ENCODE assay signal across 8 cellular contexts in the genomic region with DNA sequence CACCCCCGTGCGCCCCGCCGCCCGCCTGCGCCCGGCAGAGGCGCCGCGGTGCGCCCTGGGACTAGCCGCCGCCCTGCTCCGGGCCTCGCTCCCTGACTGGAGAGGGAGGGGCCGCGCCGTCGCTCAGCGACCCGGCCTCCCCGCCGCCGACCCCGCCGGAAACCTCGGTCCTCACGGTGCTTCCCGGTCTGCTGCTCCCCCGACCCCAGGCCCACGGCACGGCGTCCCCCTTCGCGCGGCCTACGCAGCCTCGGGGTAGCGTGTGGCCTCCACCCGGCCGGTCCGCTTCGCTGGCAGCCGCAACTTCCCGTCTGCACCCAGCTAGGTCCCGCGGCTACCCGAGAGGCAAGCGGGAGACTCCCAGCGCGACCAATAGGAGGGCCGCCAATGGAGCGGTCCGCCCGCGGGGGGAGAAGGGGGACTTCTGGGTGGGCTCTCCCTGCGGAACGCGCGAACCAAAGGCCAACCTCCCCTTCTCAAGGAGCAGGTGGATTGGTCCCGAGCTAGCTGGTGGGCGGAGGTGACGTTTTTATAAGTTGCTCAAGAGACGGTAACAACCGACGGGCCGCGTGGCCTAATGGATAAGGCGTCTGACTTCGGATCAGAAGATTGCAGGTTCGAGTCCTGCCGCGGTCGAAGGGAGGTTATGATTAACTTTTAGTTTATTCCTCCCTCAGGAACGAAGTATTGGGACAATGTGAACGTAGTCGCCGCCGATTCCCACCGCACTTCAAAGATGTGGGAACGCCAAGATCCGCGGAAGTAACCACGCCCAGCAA. TPM values are rescaled to one million over a fixed set of nuclear protein-coding genes. Genes with fewer than 3 reads are reported as not detected.
DNase-seq lines count a peak whose midpoint lies in the region; ATAC-seq and TF ChIP-seq lines count a peak whose summit lies in the region.

A gene (minus strand): TSS at position 315 of the 779 bp plus-strand sequence. CDS start 1,070 bp downstream, outside the sequence.

- H3K9ac ChIP-seq in SU-DHL-6 (ENCODE audit: low read length), result peak within 1 kb of the TSS; percentile 86

- peaks cover 5% of the 10 kb centered on the region for H3K27me3 Mint-ChIP-seq in activated naive CD8-positive, alpha-beta T cell treated with anti-CD3 and anti-CD28 coated beads, Interleukin-2, amount 10 ng/mL, durations not matched to agents 7 days and 5 days
- peaks cover 20% of the 10 kb centered on the region for H3K27me3 Mint-ChIP-seq in glutamatergic neuron (ENCODE audit: unreplicated experiment)

- H3K9me3 Mint-ChIP-seq in activated naive CD8-positive, alpha-beta T cell treated with anti-CD3 and anti-CD28 coated beads, Interleukin-2, amount 10 ng/mL, durations not matched to agents 7 days and 5 days, result no peaks in the 10 kb centered on the region
- peaks cover 14% of the 10 kb centered on the region for H3K9me3 Mint-ChIP-seq in glutamatergic neuron (ENCODE audit: unreplicated experiment)

- H3K27me3 ChIP-seq in SU-DHL-6 (ENCODE audit: low read length), result no peaks in the 10 kb centered on the region
- peaks cover 16% of the 10 kb centered on the region for H3K27me3 ChIP-seq in osteoblast (ENCODE audit: insufficient read depth, low read length)
- H3K27me3 ChIP-seq in thoracic aorta (replicated peaks; ENCODE audit: insufficient read depth), result no peaks in the 10 kb centered on the region

- H3K36me3 Mint-ChIP-seq in activated naive CD8-positive, alpha-beta T cell treated with anti-CD3 and anti-CD28 coated beads, Interleukin-2, amount 10 ng/mL, durations not matched to agents 7 days and 5 days, result peaks cover 30% of the 10 kb centered on the region
- no peaks in the 10 kb centered on the region for H3K36me3 Mint-ChIP-seq in glutamatergic neuron (ENCODE audit: unreplicated experiment)

- ATAC-seq in HG02678 (IDR thresholded peaks at IDR 0.05; ENCODE audit: unreplicated experiment) (peak; percentile 89), thoracic aorta (ENCODE audit: insufficient number of reproducible peaks, low FRiP score, low read depth) (peak; percentile 98)
- ATAC-seq in activated naive CD8-positive, alpha-beta T cell treated with anti-CD3 and anti-CD28 coated beads, Interleukin-2, amount 10 ng/mL, durations not matched to agents 7 days and 5 days (ENCODE audit: low read depth), result peak; percentile 91

- H3K9me3 ChIP-seq in SU-DHL-6 (ENCODE audit: insufficient read depth, low read length) (no peaks in the 10 kb centered on the region), osteoblast (ENCODE audit: low read depth, low read length) (no peaks in the 10 kb centered on the region), thoracic aorta (no peaks in the 10 kb centered on the region)

- POLR2A ChIA-PET in activated naive CD8-positive, alpha-beta T cell treated with anti-CD3 and anti-CD28 coated beads, Interleukin-2, amount 10 ng/mL, durations not matched to agents 7 days and 5 days (lab: Charles Lee), result interaction anchor here (0.8 to 2.0 kb wide), 5 partner anchors 12 to 423 kb away, joined by 3 to 6 read pairs (median 3); a partner anchor contains a TSS

- H3K36me3 ChIP-seq in SU-DHL-6 (ENCODE audit: low read length), result peaks cover 16% of the 10 kb centered on the region
- peaks cover 35% of the 10 kb centered on the region for H3K36me3 ChIP-seq in osteoblast (ENCODE audit: insufficient read depth, low read length)
- peaks cover 19% of the 10 kb centered on the region for H3K36me3 ChIP-seq in thoracic aorta

- H2AFZ ChIP-seq in SU-DHL-6 (ENCODE audit: low read depth, low read length, severe bottlenecking), result peak within 1 kb of the TSS; percentile 58
- H2AFZ ChIP-seq in osteoblast (ENCODE audit: low read length), result peak within 1 kb of the TSS; percentile 85

- H4K20me1 ChIP-seq in SU-DHL-6 (ENCODE audit: low read depth, low read length) (peaks cover 8% of the 10 kb centered on the region), osteoblast (ENCODE audit: insufficient read depth, low read length) (peaks cover 35% of the 10 kb centered on the region)

- peak within 1 kb of the TSS; percentile 93 for H3K27ac Mint-ChIP-seq in activated naive CD8-positive, alpha-beta T cell treated with anti-CD3 and anti-CD28 coated beads, Interleukin-2, amount 10 ng/mL, durations not matched to agents 7 days and 5 days
- peak within 1 kb of the TSS; percentile 91 for H3K27ac Mint-ChIP-seq in glutamatergic neuron (ENCODE audit: unreplicated experiment)

- peak within 1 kb of the TSS; percentile 74 for H3K27ac ChIP-seq in SU-DHL-6 (ENCODE audit: low read depth, low read length)
- peak within 1 kb of the TSS; percentile 76 for H3K27ac ChIP-seq in osteoblast (ENCODE audit: low read depth, low read length)
- H3K27ac ChIP-seq in thoracic aorta, result peak within 1 kb of the TSS; percentile 76 to 86

- TF ChIP-seq CTCF in SU-DHL-6 (IDR thresholded peaks at IDR 0.05; ENCODE audit: insufficient read depth, low read length, poor library complexity, severe bottlenecking), result no peak
- no peak for TF ChIP-seq CTCF in glutamatergic neuron (IDR thresholded peaks at IDR 0.05; ENCODE audit: partially characterized antibody, unreplicated experiment)
- TF ChIP-seq CTCF in osteoblast (IDR thresholded peaks at IDR 0.05; ENCODE audit: extremely low read depth, low read depth, low read length), result no peak
- TF ChIP-seq CTCF in thoracic aorta (IDR thresholded peaks at IDR 0.05), result no peak

- peaks cover 48% of the 10 kb centered on the region for H3K4me1 Mint-ChIP-seq in activated naive CD8-positive, alpha-beta T cell treated with anti-CD3 and anti-CD28 coated beads, Interleukin-2, amount 10 ng/mL, durations not matched to agents 7 days and 5 days
- peaks cover 15% of the 10 kb centered on the region for H3K4me1 Mint-ChIP-seq in glutamatergic neuron (ENCODE audit: low read depth, unreplicated experiment)

- H3K4me1 ChIP-seq in osteoblast (ENCODE audit: insufficient read depth, low read length) (peaks cover 35% of the 10 kb centered on the region), thoracic aorta (ENCODE audit: control insufficient read depth in 1 of 2, low read depth in 2 of 2) (peaks cover 26 to 51% of the 10 kb centered on the region in 2 donors)

- peak; percentile 94 for DNase-seq in NCI-H128 (lab: John Stamatoyannopoulos, UW; ENCODE audit: unreplicated experiment)
- DNase-seq in activated naive CD8-positive, alpha-beta T cell treated with anti-CD3 and anti-CD28 coated beads, Interleukin-2, amount 10 ng/mL, durations not matched to agents 7 days and 5 days, result peak; percentile 98
- DNase-seq in glutamatergic neuron, result peak; percentile 99
- peak; percentile 100 for DNase-seq in osteoblast (ENCODE audit: insufficient read length, low spot score, missing footprints)
- DNase-seq in thoracic aorta (ENCODE audit: low spot score), result peak; percentile 93

- H3K4me3 ChIP-seq in SU-DHL-6 (ENCODE audit: insufficient read depth, low read length, poor library complexity, severe bottlenecking), result peak within 1 kb of the TSS; percentile 95
- H3K4me3 ChIP-seq in osteoblast (ENCODE audit: insufficient read depth, low read length), result peak within 1 kb of the TSS; percentile 91
- H3K4me3 ChIP-seq in thoracic aorta, result peak within 1 kb of the TSS; percentile 84

- H3K9me2 ChIP-seq in SU-DHL-6 (replicated peaks; ENCODE audit: insufficient read depth, low read length), result no peaks in the 10 kb centered on the region

- peak within 1 kb of the TSS; percentile 86 for H3K4me3 Mint-ChIP-seq in activated naive CD8-positive, alpha-beta T cell treated with anti-CD3 and anti-CD28 coated beads, Interleukin-2, amount 10 ng/mL, durations not matched to agents 7 days and 5 days
- H3K4me3 Mint-ChIP-seq in glutamatergic neuron (ENCODE audit: unreplicated experiment), result peak within 1 kb of the TSS; percentile 95

- peak; percentile 97 for TF ChIP-seq POLR2A in GM10847 (IDR thresholded peaks at IDR 0.05; ENCODE audit: extremely low read depth, insufficient read length)

- H3K4me2 ChIP-seq in SU-DHL-6 (ENCODE audit: low read depth, low read length, poor library complexity, severe bottlenecking), result peak within 1 kb of the TSS; percentile 95
- peak within 1 kb of the TSS; percentile 97 for H3K4me2 ChIP-seq in osteoblast (ENCODE audit: insufficient read depth, low read length)

- H3K79me2 ChIP-seq in SU-DHL-6 (ENCODE audit: insufficient read depth, low read length) (peaks cover 38% of the 10 kb centered on the region), osteoblast (ENCODE audit: insufficient read depth, low read length) (peaks cover 47% of the 10 kb centered on the region)

- peaks cover 14% of the 10 kb centered on the region for H3F3A ChIP-seq in SU-DHL-6 (ENCODE audit: insufficient read depth)

RNA-seq across cellular contexts. Expression of the gene that starts here (rescaled TPM):
- total RNA-seq in activated naive CD8-positive, alpha-beta T cell treated with anti-CD3 and anti-CD28 coated beads, Interleukin-2, amount 10 ng/mL, durations not matched to agents 7 days and 5 days, result 100 to 1,000 TPM; 138 to 139 TPM
- total RNA-seq in glutamatergic neuron (ENCODE audit: unreplicated experiment) (55.4 TPM), osteoblast (50.7 and 61.2 TPM in 2 replicates), thoracic aorta (10 to 100 TPM; 89.2 to 89.8 TPM)

Comparison
In these comparisons a context has a peak if more than half of its experiments do, and no peak if none do; other contexts are left out.
1. Peak in every context shown above with its lines: DNase-seq, ATAC-seq, H3K4me3 ChIP-seq and H3K27ac ChIP-seq.